6 cellular contexts compared by ENCODE assay signal in the genomic region with DNA sequence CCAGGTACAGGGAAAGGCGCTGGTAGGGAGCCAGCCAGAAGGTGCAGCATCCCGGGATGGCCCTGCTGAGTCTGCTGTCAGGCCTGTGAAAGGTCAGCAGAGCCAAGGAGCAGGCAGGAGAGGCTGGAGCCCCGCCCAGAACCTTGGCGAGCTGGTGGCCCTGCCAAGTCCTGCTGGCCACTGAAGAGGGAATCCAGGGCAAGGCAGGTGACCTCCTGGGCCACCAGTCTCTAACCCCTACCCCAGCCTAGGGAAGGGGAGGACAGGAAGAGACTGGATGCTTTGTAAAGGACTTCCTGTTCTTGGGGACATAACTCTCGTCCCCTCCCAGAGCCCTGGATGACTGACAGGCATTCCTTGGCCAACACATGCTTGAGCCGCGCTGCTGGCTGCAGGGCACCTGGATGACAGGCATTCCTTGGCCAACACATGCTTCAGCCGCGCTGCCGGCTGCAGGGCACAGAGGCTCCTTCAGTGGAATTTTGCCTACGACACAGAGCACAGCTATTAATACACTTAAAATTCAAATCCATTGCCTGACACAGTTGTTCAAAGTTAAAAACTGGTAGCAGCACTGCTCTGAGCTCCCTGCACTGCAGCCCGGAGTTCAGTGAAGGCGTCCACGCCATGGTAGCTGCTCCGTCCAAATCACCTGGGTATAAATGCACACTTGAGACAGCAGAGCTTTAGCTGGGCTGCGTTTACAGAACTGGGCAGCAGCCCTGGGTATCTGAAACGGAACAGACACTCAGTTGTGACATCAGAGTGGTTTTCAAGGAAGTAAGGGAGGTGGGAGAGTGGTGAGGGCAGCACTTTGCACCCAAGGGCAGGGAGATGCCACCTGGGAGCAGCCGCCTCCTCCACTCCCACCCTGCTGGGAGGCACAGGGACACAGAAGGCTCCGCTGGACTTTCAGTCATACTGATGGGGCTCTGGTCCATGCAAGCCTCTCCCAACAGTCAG. TPM values are rescaled to one million over a fixed set of nuclear protein-coding genes. Genes with fewer than 3 reads are reported as not detected.
DNase-seq lines count a peak whose midpoint lies in the region; ATAC-seq and TF ChIP-seq lines count a peak whose summit lies in the region.

No MANE protein-coding gene starts in this region.

- peaks cover 25% of the 10 kb centered on the region for H3K4me1 Mint-ChIP-seq in activated naive CD4-positive, alpha-beta T cell treated with anti-CD3 and anti-CD28 coated beads for 36 hours (ENCODE audit: low read depth)
- peaks cover 22% of the 10 kb centered on the region for H3K4me1 Mint-ChIP-seq in endothelial cell (ENCODE audit: unreplicated experiment)

- H3K4me3 ChIP-seq in thoracic aorta, result peak overlapping the region; percentile 83

- CTCF ChIA-PET in activated naive CD4-positive, alpha-beta T cell treated with anti-CD3 and anti-CD28 coated beads for 36 hours (lab: Charles Lee), result interaction anchor here (0.6 kb wide), 1 partner anchor 377 kb away, joined by 4 read pairs; no protein-coding TSS in a partner anchor

- TF ChIP-seq CTCF in endothelial cell (IDR thresholded peaks at IDR 0.05; ENCODE audit: unreplicated experiment) (no peak), thoracic aorta (IDR thresholded peaks at IDR 0.05) (no peak)

- peak overlapping the region; percentile 13 for H3K27ac Mint-ChIP-seq in activated naive CD4-positive, alpha-beta T cell treated with anti-CD3 and anti-CD28 coated beads for 36 hours
- peak overlapping the region; percentile 67 for H3K27ac Mint-ChIP-seq in endothelial cell (ENCODE audit: unreplicated experiment)

- H3K9me3 ChIP-seq in thoracic aorta, result no peaks in the 10 kb centered on the region

- DNase-seq in activated naive CD4-positive, alpha-beta T cell treated with anti-CD3 and anti-CD28 coated beads for 36 hours, result no peak
- DNase-seq in activated naive CD4-positive, alpha-beta T cell treated with anti-CD3 and anti-CD28 coated beads, Interleukin-2, amount 50 U/mL, for 16 hours, result no peak
- DNase-seq in endothelial cell (ENCODE audit: low spot score) (no peak), thoracic aorta (ENCODE audit: low spot score) (no peak), T1000 (lab: John Stamatoyannopoulos, UW) (no peak)

- ATAC-seq in thoracic aorta (ENCODE audit: insufficient number of reproducible peaks, low FRiP score, low read depth) (no peak), HG03135 (IDR thresholded peaks at IDR 0.05; ENCODE audit: unreplicated experiment) (no peak)

- H3K36me3 ChIP-seq in thoracic aorta, result peaks cover 14% of the 10 kb centered on the region

- H3K9me3 Mint-ChIP-seq in activated naive CD4-positive, alpha-beta T cell treated with anti-CD3 and anti-CD28 coated beads for 36 hours, result no peaks in the 10 kb centered on the region
- H3K9me3 Mint-ChIP-seq in endothelial cell (ENCODE audit: unreplicated experiment), result no peaks in the 10 kb centered on the region

- peak overlapping the region; percentile 73 for H3K4me3 Mint-ChIP-seq in activated naive CD4-positive, alpha-beta T cell treated with anti-CD3 and anti-CD28 coated beads for 36 hours
- peak overlapping the region; percentile 87 for H3K4me3 Mint-ChIP-seq in endothelial cell (ENCODE audit: unreplicated experiment)

- intact Hi-C loops in activated naive CD4-positive, alpha-beta T cell treated with anti-CD3 and anti-CD28 coated beads for 36 hours (cut with micrococcal nuclease), result loop anchor here (10.0 kb wide), 1 partner anchor 212 kb away; the partner anchor contains the start of gene CCNF

- H3K36me3 Mint-ChIP-seq in activated naive CD4-positive, alpha-beta T cell treated with anti-CD3 and anti-CD28 coated beads for 36 hours (ENCODE audit: low read depth), result peaks cover 16% of the 10 kb centered on the region
- H3K36me3 Mint-ChIP-seq in endothelial cell (ENCODE audit: low read depth, unreplicated experiment), result peaks cover 2% of the 10 kb centered on the region

- no peaks in the 10 kb centered on the region for H3K27me3 ChIP-seq in thoracic aorta (replicated peaks; ENCODE audit: insufficient read depth)

- peak overlapping the region in 1 of 2 donors; percentile 13 for H3K27ac ChIP-seq in thoracic aorta

- H3K27me3 Mint-ChIP-seq in activated naive CD4-positive, alpha-beta T cell treated with anti-CD3 and anti-CD28 coated beads for 36 hours (ENCODE audit: low read depth), result no peaks in the 10 kb centered on the region
- H3K27me3 Mint-ChIP-seq in endothelial cell (ENCODE audit: unreplicated experiment), result peaks cover 11% of the 10 kb centered on the region

- peaks cover 17 to 21% of the 10 kb centered on the region in 2 donors for H3K4me1 ChIP-seq in thoracic aorta (ENCODE audit: control insufficient read depth in 1 of 2, low read depth in 2 of 2)

RNA-seq across cellular contexts. Expression of gene BRICD5, which starts 2.0 kb away (rescaled TPM):
- total RNA-seq in activated naive CD4-positive, alpha-beta T cell treated with anti-CD3 and anti-CD28 coated beads for 36 hours, result 1 to 10 TPM; 2.6 to 3.1 TPM
- total RNA-seq in endothelial cell (ENCODE audit: unreplicated experiment) (21.1 TPM), thoracic aorta (10 to 100 TPM; 11.4 to 43.1 TPM)

RNA-seq across cellular contexts. Expression of gene PGP, which starts 2.0 kb away (rescaled TPM):
- 10 to 100 TPM; 11.2 to 12.2 TPM for total RNA-seq in activated naive CD4-positive, alpha-beta T cell treated with anti-CD3 and anti-CD28 coated beads for 36 hours
- 31.5 TPM for total RNA-seq in endothelial cell (ENCODE audit: unreplicated experiment)
- 10 to 100 TPM in 1 of 2 donors, 1 to 10 TPM in 1; 9.1 to 19.5 TPM for total RNA-seq in thoracic aorta

RNA-seq across cellular contexts. Expression of gene MLST8, which starts 7.4 kb away (rescaled TPM):
- 10 to 100 TPM; 70.0 to 70.1 TPM for total RNA-seq in activated naive CD4-positive, alpha-beta T cell treated with anti-CD3 and anti-CD28 coated beads for 36 hours
- 35.4 TPM for total RNA-seq in endothelial cell (ENCODE audit: unreplicated experiment)
- 10 to 100 TPM; 13.7 to 47.7 TPM for total RNA-seq in thoracic aorta

RNA-seq across cellular contexts. Expression of gene E4F1, which starts 10.7 kb away (rescaled TPM):
- total RNA-seq in activated naive CD4-positive, alpha-beta T cell treated with anti-CD3 and anti-CD28 coated beads for 36 hours, result 10 to 100 TPM; 21.2 to 21.7 TPM
- total RNA-seq in endothelial cell (ENCODE audit: unreplicated experiment) (35.9 TPM), thoracic aorta (10 to 100 TPM; 44.0 to 50.2 TPM)

RNA-seq across cellular contexts. Expression of gene CASKIN1, which starts 16.2 kb away (rescaled TPM):
- under 1 TPM; 0.15 to 0.17 TPM for total RNA-seq in activated naive CD4-positive, alpha-beta T cell treated with anti-CD3 and anti-CD28 coated beads for 36 hours
- total RNA-seq in endothelial cell (ENCODE audit: unreplicated experiment) (2.4 TPM), thoracic aorta (not detected)
